1 cellular context compared by ENCODE assay signal in the genomic region with DNA sequence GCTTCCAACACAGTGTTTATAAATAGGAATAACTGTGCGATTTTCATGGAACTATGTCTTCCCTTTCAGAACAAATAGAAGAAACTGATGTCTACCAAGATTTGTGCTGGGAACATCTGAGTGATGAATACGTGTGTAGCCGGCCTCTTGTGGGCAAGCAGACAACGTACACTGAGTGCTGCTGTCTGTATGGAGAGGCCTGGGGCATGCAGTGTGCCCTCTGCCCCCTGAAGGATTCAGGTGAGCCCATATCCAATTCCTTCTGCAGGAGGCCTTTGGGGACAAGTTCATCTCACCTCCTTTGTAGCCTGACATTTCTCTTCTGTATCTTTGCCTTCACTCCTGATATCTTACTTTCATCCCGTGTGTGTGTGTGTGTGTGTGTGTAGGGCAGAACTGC.
TF ChIP-seq lines count a peak whose summit lies in the region.

No MANE protein-coding gene starts in this region.

TF ChIP-seq in IMR-90, 13 proteins besides CTCF, POLR2A, EP300 and RAD21 (continued from another document):
- TF ChIP-seq SMC3 (IDR thresholded peaks at IDR 0.05; ENCODE audit: low read depth, low read length) (no peak), BHLHE40 (IDR thresholded peaks at IDR 0.05; ENCODE audit: low read depth, low read length) (no peak), CHD1 (IDR thresholded peaks at IDR 0.05; ENCODE audit: low read depth, low read length) (no peak), FOS (IDR thresholded peaks at IDR 0.05; ENCODE audit: low read depth, low read length) (no peak)
